8 cellular contexts compared by ENCODE assay signal in the genomic region with DNA sequence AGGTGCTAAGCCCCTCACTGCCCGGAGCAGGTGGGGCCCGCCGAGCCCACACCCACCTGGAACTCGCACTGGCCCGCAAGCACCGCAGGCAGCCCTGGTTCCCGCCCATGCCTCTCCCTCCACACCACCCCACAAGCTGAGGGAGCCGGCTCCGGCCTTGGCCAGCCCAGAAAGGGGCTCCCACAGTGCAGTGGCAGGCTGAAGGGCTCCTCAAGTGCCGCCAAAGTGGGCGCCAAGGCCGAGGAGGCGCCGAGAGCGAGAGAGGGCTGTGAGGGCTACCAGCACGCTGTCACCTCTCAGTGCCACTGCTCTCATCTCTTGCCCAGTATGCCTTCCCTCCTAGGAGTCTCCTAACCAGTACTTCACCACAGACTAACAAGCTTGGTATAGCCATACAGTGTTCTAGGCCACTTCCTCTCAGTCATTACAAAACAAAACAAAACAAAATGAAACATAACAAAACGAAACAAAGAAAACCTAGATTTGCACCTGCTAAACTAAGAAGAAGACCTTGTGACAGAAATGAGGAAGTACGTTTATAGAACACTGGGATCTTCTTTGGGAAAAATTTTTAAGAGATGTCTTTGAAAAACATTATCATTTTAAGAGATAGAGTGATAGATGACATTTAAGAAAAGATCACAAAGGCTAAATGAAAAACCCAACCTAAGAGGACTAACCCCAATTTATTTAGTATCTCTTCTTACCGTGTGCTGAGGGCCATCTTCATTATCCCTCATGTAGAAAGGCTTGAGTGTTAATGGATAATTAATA. TPM values are rescaled to one million over a fixed set of nuclear protein-coding genes. Genes with fewer than 3 reads are reported as not detected.
DNase-seq lines count a peak whose midpoint lies in the region; ATAC-seq and TF ChIP-seq lines count a peak whose summit lies in the region.

No MANE protein-coding gene starts in this region.

- TF ChIP-seq EP300 in stomach (IDR thresholded peaks at IDR 0.05) = no peak

- no peaks in the 10 kb centered on the region for H4K20me1 ChIP-seq in BLaER1 treated with 17β-estradiol and CSF1 and Interleukin-3, amounts not matched to agents 10 nM and 100 nM

- intact Hi-C loops in stomach (cut with DNase I; ENCODE audit: low total_unique reads) (no loop called here), posterior vena cava (cut with DNase I) (no loop called here)

- no peaks in the 10 kb centered on the region for H3K9me3 Mint-ChIP-seq in activated T-helper 17 cell treated with anti-CD3 and anti-CD28 coated beads, Interleukin-2, amount 50 U/mL, for 72 hours

- peak overlapping the region in 10 of 11 experiments; percentile 15 to 66 (median 40); a peak in 13 of 22 replicates for H3K4me2 ChIP-seq in BLaER1 treated with 17β-estradiol and CSF1 and Interleukin-3, amounts not matched to agents 10 nM and 100 nM

- no peak for TF ChIP-seq POLR2A in stomach (IDR thresholded peaks at IDR 0.05)

- peaks cover 0 to 4% (median 0%) of the 10 kb centered on the region in 11 experiments; a peak in 4 of 22 replicates for H3K9me3 ChIP-seq in BLaER1 treated with 17β-estradiol and CSF1 and Interleukin-3, amounts not matched to agents 10 nM and 100 nM (replicated peaks in 1 of 11)
- no peaks in the 10 kb centered on the region for H3K9me3 ChIP-seq in stomach

- H3K4me1 ChIP-seq in BLaER1 treated with 17β-estradiol and CSF1 and Interleukin-3, amounts not matched to agents 10 nM and 100 nM = peaks cover 15 to 22% (median 18%) of the 10 kb centered on the region in 10 experiments
- H3K4me1 ChIP-seq in stomach = no peaks in the 10 kb centered on the region

- peak overlapping the region; percentile 93 for H3K27ac Mint-ChIP-seq in activated T-helper 17 cell treated with anti-CD3 and anti-CD28 coated beads, Interleukin-2, amount 50 U/mL, for 72 hours

- H3K27me3 Mint-ChIP-seq in activated T-helper 17 cell treated with anti-CD3 and anti-CD28 coated beads, Interleukin-2, amount 50 U/mL, for 72 hours = no peaks in the 10 kb centered on the region

- peaks cover 10% of the 10 kb centered on the region for H3K4me1 Mint-ChIP-seq in activated T-helper 17 cell treated with anti-CD3 and anti-CD28 coated beads, Interleukin-2, amount 50 U/mL, for 72 hours

- H3K4me3 ChIP-seq in BLaER1 treated with 17β-estradiol and CSF1 and Interleukin-3, amounts not matched to agents 10 nM and 100 nM = no peak overlapping the region
- H3K4me3 ChIP-seq in stomach = no peak overlapping the region

- no peak for TF ChIP-seq CTCF in stomach (IDR thresholded peaks at IDR 0.05)

- peaks cover 40% of the 10 kb centered on the region for H3K36me3 Mint-ChIP-seq in activated T-helper 17 cell treated with anti-CD3 and anti-CD28 coated beads, Interleukin-2, amount 50 U/mL, for 72 hours (ENCODE audit: low read depth)

- DNase-seq in stomach (no peak), NCI-H526 (lab: John Stamatoyannopoulos, UW) (no peak), posterior vena cava (ENCODE audit: low spot score) (no peak), HuH-7 (ENCODE audit: low spot score) (no peak)

- H3K9ac ChIP-seq in BLaER1 treated with 17β-estradiol and CSF1 and Interleukin-3, amounts not matched to agents 10 nM and 100 nM = peak overlapping the region in 3 of 11 experiments; percentile 25 to 55 (median 28); a peak in 3 of 22 replicates

- no peaks in the 10 kb centered on the region for H3K27me3 ChIP-seq in BLaER1 treated with 17β-estradiol and CSF1 and Interleukin-3, amounts not matched to agents 10 nM and 100 nM
- H3K27me3 ChIP-seq in stomach = no peaks in the 10 kb centered on the region

- peak overlapping the region; percentile 72 for H3K4me3 Mint-ChIP-seq in activated T-helper 17 cell treated with anti-CD3 and anti-CD28 coated beads, Interleukin-2, amount 50 U/mL, for 72 hours

- peak; percentile 95 for ATAC-seq in GM19328 (IDR thresholded peaks at IDR 0.05; ENCODE audit: unreplicated experiment)
- peak; percentile 97 for ATAC-seq in HG03342 (IDR thresholded peaks at IDR 0.05; ENCODE audit: unreplicated experiment)
- ATAC-seq in activated T-helper 17 cell treated with anti-CD3 and anti-CD28 coated beads, Interleukin-2, amount 50 U/mL, for 72 hours (replicated peaks) = peak; percentile 100

- WGBS in stomach, 5 donors = 81 to 90% (median 89%) methylated on average over 7 to 19 of the region's 19 CpGs

- peak overlapping the region in 10 of 11 experiments; percentile 6 to 73 (median 64); a peak in 17 of 22 replicates for H3K27ac ChIP-seq in BLaER1 treated with 17β-estradiol and CSF1 and Interleukin-3, amounts not matched to agents 10 nM and 100 nM
- H3K27ac ChIP-seq in stomach = peak overlapping the region; percentile 44 to 71 (median 49)

- H3K36me3 ChIP-seq in BLaER1 treated with 17β-estradiol and CSF1 and Interleukin-3, amounts not matched to agents 10 nM and 100 nM = peaks cover 16 to 93% (median 66%) of the 10 kb centered on the region in 11 experiments
- peaks cover 3 to 43% (median 37%) of the 10 kb centered on the region in 4 donors for H3K36me3 ChIP-seq in stomach

RNA-seq across cellular contexts. Expression of gene GAB2, which starts 47.7 kb away (rescaled TPM):
- total RNA-seq in activated T-helper 17 cell treated with anti-CD3 and anti-CD28 coated beads, Interleukin-2, amount 50 U/mL, for 72 hours = 10 to 100 TPM in 1 of 2 donors, 1 to 10 TPM in 1; 6.5 to 11.4 TPM
- 10 to 100 TPM in 2 of 5 donors, 1 to 10 TPM in 3; 2.2 to 19.3 (median 7.6) TPM for total RNA-seq in stomach
- polyA plus RNA-seq in stomach = 10 to 100 TPM in 1 of 3 donors, 1 to 10 TPM in 2; 3.0 to 13.1 (median 9.6) TPM
- total RNA-seq in posterior vena cava = 10 to 100 TPM; 45.1 to 89.7 TPM
